ENCODE assay signal across 8 cellular contexts in the genomic region with DNA sequence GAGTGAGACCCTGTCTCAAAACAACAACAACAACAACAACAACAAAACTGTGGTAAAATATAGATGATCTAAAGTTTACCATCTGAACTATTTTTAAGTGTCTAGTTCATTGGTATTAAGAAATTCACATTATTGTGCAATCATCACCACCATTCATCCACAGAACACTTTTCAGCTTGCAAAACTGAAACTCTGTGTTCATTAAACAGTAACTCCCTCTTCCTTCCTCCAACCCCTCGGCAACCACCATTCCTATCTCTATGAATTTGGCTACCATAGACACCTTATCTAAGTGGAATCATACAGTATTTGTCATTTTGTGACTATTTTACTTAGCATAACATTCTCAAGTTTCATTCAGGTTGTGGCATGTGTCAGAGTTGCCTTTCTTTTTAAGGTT. TPM values are rescaled to one million over a fixed set of nuclear protein-coding genes. Genes with fewer than 3 reads are reported as not detected.
DNase-seq lines count a peak whose midpoint lies in the region; ATAC-seq, FAIRE-seq and TF ChIP-seq lines count a peak whose summit lies in the region.

No MANE protein-coding gene starts in this region.

- H3K79me2 ChIP-seq in Loucy (ENCODE audit: insufficient read depth, low read length) (peaks cover 30% of the 10 kb centered on the region), endothelial cell of umbilical vein (ENCODE audit: control insufficient read depth, insufficient read depth, low read length) (no peaks in the 10 kb centered on the region)

- H3K4me2 ChIP-seq in Loucy (ENCODE audit: low read depth, low read length, poor library complexity, severe bottlenecking) (peak overlapping the region; percentile 2), endothelial cell of umbilical vein (ENCODE audit: insufficient read depth, low read length) (no peak overlapping the region)

- H3K4me1 Mint-ChIP-seq in CD14-positive monocyte = peaks cover 29% of the 10 kb centered on the region
- H3K4me1 Mint-ChIP-seq in naive thymus-derived CD8-positive, alpha-beta T cell = peaks cover 28 to 54% (median 51%) of the 10 kb centered on the region in 4 donors

- POLR2A ChIA-PET in endothelial cell of umbilical vein (lab: Charles Lee) = no interaction called here
- POLR2A ChIA-PET in naive thymus-derived CD8-positive, alpha-beta T cell (lab: Charles Lee) = no interaction called here
- POLR2A ChIA-PET in A673 (lab: Charles Lee; ENCODE audit: low non-redundant PET) = no interaction called here

- no peak overlapping the region for H3K4me3 ChIP-seq in Loucy (ENCODE audit: low read length, poor library complexity, severe bottlenecking)
- H3K4me3 ChIP-seq in endothelial cell of umbilical vein (replicated peaks in 1 of 3; ENCODE audit: insufficient read depth in 1 of 3, low read depth in 1 of 3, low read length in 3 of 3) = no peak overlapping the region
- H3K4me3 ChIP-seq in spleen = peak overlapping the region in 1 of 8 donors; percentile 39
- H3K4me3 ChIP-seq in A673 (ENCODE audit: low read depth, low read length, poor library complexity, severe bottlenecking) = no peak overlapping the region

- no peak for FAIRE-seq in endothelial cell of umbilical vein (lab: Jason Lieb, UNC)

- H3F3A ChIP-seq in Loucy (ENCODE audit: low read depth) = no peaks in the 10 kb centered on the region; the same call in 1 of the 2 replicates

- dilution Hi-C loops in endothelial cell of umbilical vein (cut with MboI; ENCODE audit: extremely low pct_ligation_motif_present, low sequenced_read_pairs) = no loop called here

- H3K36me3 ChIP-seq in Loucy (ENCODE audit: insufficient read depth, low read length) (no peaks in the 10 kb centered on the region), endothelial cell of umbilical vein (ENCODE audit: control insufficient read depth in 2 of 2, extremely low read depth in 1 of 2, insufficient read depth in 2 of 2, low read length in 2 of 2) (no peaks in the 10 kb centered on the region), spleen (no peaks in the 10 kb centered on the region), A673 (ENCODE audit: insufficient read depth, low read length, poor library complexity, severe bottlenecking) (no peaks in the 10 kb centered on the region)

- peaks cover 12% of the 10 kb centered on the region for H3K4me1 ChIP-seq in Loucy (ENCODE audit: insufficient read depth, low read length, poor library complexity, severe bottlenecking)
- H3K4me1 ChIP-seq in endothelial cell of umbilical vein (ENCODE audit: control insufficient read depth, extremely low read depth, insufficient read depth, low read length) = peaks cover 16% of the 10 kb centered on the region
- H3K4me1 ChIP-seq in spleen = peaks cover 19 to 85% (median 48%) of the 10 kb centered on the region in 6 donors
- no peaks in the 10 kb centered on the region for H3K4me1 ChIP-seq in A673 (ENCODE audit: insufficient read depth, low read length, poor library complexity, severe bottlenecking)

- no peaks in the 10 kb centered on the region for H3K9me2 ChIP-seq in Loucy (replicated peaks; ENCODE audit: low read depth, low read length)

- DNase-seq in CD14-positive monocyte (ENCODE audit: low spot score) = no peak
- DNase-seq in endothelial cell of umbilical vein (ENCODE audit: low read depth, low spot score) = no peak
- DNase-seq in spleen = no peak
- no peak for DNase-seq in amygdala (lab: John Stamatoyannopoulos, UW)
- DNase-seq in naive thymus-derived CD8-positive, alpha-beta T cell = no peak
- no peak for DNase-seq in A673 (ENCODE audit: low spot score)

- TF ChIP-seq CTCF in CD14-positive monocyte (IDR thresholded peaks at IDR 0.05) = no peak
- no peak for TF ChIP-seq CTCF in Loucy (conservative IDR thresholded peaks at IDR 0.05; ENCODE audit: low read length)
- no peak for TF ChIP-seq CTCF in endothelial cell of umbilical vein (IDR thresholded peaks at IDR 0.05; ENCODE audit: extremely low read depth in 1 of 2, insufficient read depth in 1 of 2, low read depth in 1 of 2, low read length in 2 of 2)
- TF ChIP-seq CTCF in spleen (IDR thresholded peaks at IDR 0.05 in 8 of 11, conservative IDR thresholded peaks at IDR 0.05 in 3 of 11) = no peak
- TF ChIP-seq CTCF in A673 (conservative IDR thresholded peaks at IDR 0.05; ENCODE audit: low read depth, low read length) = no peak

- no peaks in the 10 kb centered on the region for H3K27me3 Mint-ChIP-seq in CD14-positive monocyte (ENCODE audit: low read depth in 3 of 3)
- H3K27me3 Mint-ChIP-seq in naive thymus-derived CD8-positive, alpha-beta T cell = no peaks in the 10 kb centered on the region

- no peak overlapping the region for H3K27ac ChIP-seq in endothelial cell of umbilical vein (ENCODE audit: insufficient read depth, low read depth, low read length)
- peak overlapping the region in 7 of 8 donors; percentile 71 to 86 (median 80) for H3K27ac ChIP-seq in spleen
- no peak overlapping the region for H3K27ac ChIP-seq in A673 (ENCODE audit: low read depth, low read length, poor library complexity, severe bottlenecking)

- H3K27me3 ChIP-seq in Loucy (ENCODE audit: insufficient read depth, low read length, poor library complexity, severe bottlenecking) = no peaks in the 10 kb centered on the region
- H3K27me3 ChIP-seq in endothelial cell of umbilical vein (ENCODE audit: control insufficient read depth in 2 of 2, insufficient read depth in 2 of 2, low read length in 2 of 2) = no peaks in the 10 kb centered on the region
- no peaks in the 10 kb centered on the region for H3K27me3 ChIP-seq in spleen (replicated peaks in 1 of 7)
- no peaks in the 10 kb centered on the region for H3K27me3 ChIP-seq in A673 (replicated peaks; ENCODE audit: insufficient read depth, low read depth, low read length, poor library complexity)

- H2AFZ ChIP-seq in Loucy (ENCODE audit: low read length) (no peak overlapping the region), endothelial cell of umbilical vein (ENCODE audit: low read depth, low read length) (peak overlapping the region; percentile 47)

- no peak overlapping the region for H3K9ac ChIP-seq in Loucy (ENCODE audit: low read depth, low read length, poor library complexity, severe bottlenecking)
- no peak overlapping the region for H3K9ac ChIP-seq in endothelial cell of umbilical vein (replicated peaks; ENCODE audit: extremely low read depth, insufficient read depth, low read length)

- TF ChIP-seq POLR2A in endothelial cell of umbilical vein (IDR thresholded peaks at IDR 0.05; ENCODE audit: low read depth, low read length) = no peak
- TF ChIP-seq POLR2A in spleen (IDR thresholded peaks at IDR 0.05) = no peak

- no peaks in the 10 kb centered on the region for H3K9me3 Mint-ChIP-seq in CD14-positive monocyte
- no peaks in the 10 kb centered on the region for H3K9me3 Mint-ChIP-seq in naive thymus-derived CD8-positive, alpha-beta T cell

- H3K9me1 ChIP-seq in endothelial cell of umbilical vein (replicated peaks; ENCODE audit: control insufficient read depth, extremely low read depth, insufficient read depth, low read length) = no peaks in the 10 kb centered on the region

- no peaks in the 10 kb centered on the region for H3K9me3 ChIP-seq in Loucy (ENCODE audit: insufficient read depth, low read depth, low read length)
- H3K9me3 ChIP-seq in endothelial cell of umbilical vein (replicated peaks; ENCODE audit: control insufficient read depth, insufficient read depth, low read length) = no peaks in the 10 kb centered on the region
- H3K9me3 ChIP-seq in spleen = no peaks in the 10 kb centered on the region
- H3K9me3 ChIP-seq in A673 (ENCODE audit: low read depth, low read length, poor library complexity, severe bottlenecking) = no peaks in the 10 kb centered on the region

- H4K20me1 ChIP-seq in Loucy (ENCODE audit: insufficient read depth, low read length, poor library complexity, severe bottlenecking) (no peaks in the 10 kb centered on the region), endothelial cell of umbilical vein (replicated peaks; ENCODE audit: control insufficient read depth, extremely low read depth, insufficient read depth, low read length) (peaks cover 1% of the 10 kb centered on the region)

- H3K4me3 Mint-ChIP-seq in CD14-positive monocyte = peak overlapping the region; percentile 62 to 84
- peak overlapping the region in 5 of 10 donors; percentile 5 to 30 (median 21) for H3K4me3 Mint-ChIP-seq in naive thymus-derived CD8-positive, alpha-beta T cell

- CTCF ChIA-PET in endothelial cell of umbilical vein (lab: Charles Lee) (no interaction called here), A673 (lab: Charles Lee) (no interaction called here)

- intact Hi-C loops in CD14-positive monocyte (cut with micrococcal nuclease) (no loop called here), endothelial cell of umbilical vein (cut with micrococcal nuclease) (no loop called here), spleen (cut with DNase I; ENCODE audit: low total_unique reads) (no loop called here), A673 (cut with micrococcal nuclease; ENCODE audit: unreplicated experiment) (no loop called here)

- peak; percentile 86 for ATAC-seq in GM21423 (IDR thresholded peaks at IDR 0.05; ENCODE audit: unreplicated experiment)
- ATAC-seq in naive thymus-derived CD8-positive, alpha-beta T cell = no peak

- H3K36me3 Mint-ChIP-seq in CD14-positive monocyte = no peaks in the 10 kb centered on the region
- peaks cover 0 to 8% (median 0%) of the 10 kb centered on the region in 3 donors for H3K36me3 Mint-ChIP-seq in naive thymus-derived CD8-positive, alpha-beta T cell

- 0 to 7% (median 3%) methylated on average over 1 of the region's 1 CpG for WGBS in spleen, 5 donors

- peak overlapping the region; percentile 91 to 96 (median 95) for H3K27ac Mint-ChIP-seq in CD14-positive monocyte
- peak overlapping the region in 4 of 10 donors; percentile 2 to 69 (median 10) for H3K27ac Mint-ChIP-seq in naive thymus-derived CD8-positive, alpha-beta T cell

- BruUV-seq in endothelial cell of umbilical vein (replicated peaks; lab: Mats Ljungman, UMichigan) (no TSS peak), A673 (replicated peaks; lab: Mats Ljungman, UMichigan) (no TSS peak)

RNA-seq across cellular contexts. Expression of a gene that starts 20.7 kb away (rescaled TPM):
- 1 to 10 TPM; 2.7 to 3.5 TPM for polyA plus RNA-seq in CD14-positive monocyte
- 9.7 and 11.0 TPM in 2 replicates for total RNA-seq in endothelial cell of umbilical vein
- 1.9 and 2.6 TPM in 2 replicates for polyA plus RNA-seq in endothelial cell of umbilical vein
- polyA plus RNA-seq in endothelial cell of umbilical vein (2011; cell fraction: cytosol; rRNA removed) = 2.5 and 2.9 TPM in 2 replicates
- polyA plus RNA-seq in endothelial cell of umbilical vein (2011; cell fraction: nucleus; rRNA removed) = 9.0 and 9.8 TPM in 2 replicates
- polyA plus RNA-seq in endothelial cell of umbilical vein (2012) = 4.0 and 4.2 TPM in 2 replicates
- polyA minus RNA-seq in endothelial cell of umbilical vein = 2.7 and 9.6 TPM in 2 replicates
- polyA minus RNA-seq in endothelial cell of umbilical vein (2011; cell fraction: cytosol; rRNA and poly(A)+ RNA removed) = 3.6 TPM
- 11.3 and 11.6 TPM in 2 replicates for polyA minus RNA-seq in endothelial cell of umbilical vein (2011; cell fraction: nucleus; rRNA and poly(A)+ RNA removed)
- 10 to 100 TPM; 39.1 to 64.3 (median 58.0) TPM for total RNA-seq in spleen
- polyA plus RNA-seq in spleen = 10 to 100 TPM; 13.6 to 17.6 (median 14.9) TPM
- 10 to 100 TPM; 52.0 to 60.2 TPM for total RNA-seq in naive thymus-derived CD8-positive, alpha-beta T cell
- 1 to 10 TPM; 2.9 to 5.9 (median 2.9) TPM for polyA plus RNA-seq in naive thymus-derived CD8-positive, alpha-beta T cell
- 4.6 and 5.4 TPM in 2 replicates for total RNA-seq in A673 (2021)

RNA-seq across cellular contexts. Expression of a gene that starts 48.9 kb away (rescaled TPM):
- polyA plus RNA-seq in CD14-positive monocyte (under 1 TPM; 0.41 to 0.56 TPM), endothelial cell of umbilical vein (not detected in 2 replicates), spleen (not detected)
- total RNA-seq in endothelial cell of umbilical vein (not detected in 2 replicates), spleen (not detected), A673 (2021) (not detected in 2 replicates)
- not detected in 2 replicates for polyA plus RNA-seq in endothelial cell of umbilical vein (2011; cell fraction: cytosol; rRNA removed)
- not detected in 2 replicates for polyA plus RNA-seq in endothelial cell of umbilical vein (2011; cell fraction: nucleus; rRNA removed)
- 0.20 and 0.22 TPM in 2 replicates for polyA plus RNA-seq in endothelial cell of umbilical vein (2012)
- not detected in 2 replicates for polyA minus RNA-seq in endothelial cell of umbilical vein
- not detected for polyA minus RNA-seq in endothelial cell of umbilical vein (2011; cell fraction: cytosol; rRNA and poly(A)+ RNA removed)
- polyA minus RNA-seq in endothelial cell of umbilical vein (2011; cell fraction: nucleus; rRNA and poly(A)+ RNA removed) = not detected in 2 replicates
- total RNA-seq in naive thymus-derived CD8-positive, alpha-beta T cell = not detected
- polyA plus RNA-seq in naive thymus-derived CD8-positive, alpha-beta T cell = under 1 TPM; 0.33 to 0.98 (median 0.34) TPM

Comparison
In these comparisons a context has a peak if more than half of its experiments do, and no peak if none do; other contexts are left out.
1. H3K27ac ChIP-seq: peak in spleen (7 of 8); none in endothelial cell of umbilical vein (single experiment) and A673 (single experiment).